ENCODE assay signal across 22 cellular contexts in the genomic region with DNA sequence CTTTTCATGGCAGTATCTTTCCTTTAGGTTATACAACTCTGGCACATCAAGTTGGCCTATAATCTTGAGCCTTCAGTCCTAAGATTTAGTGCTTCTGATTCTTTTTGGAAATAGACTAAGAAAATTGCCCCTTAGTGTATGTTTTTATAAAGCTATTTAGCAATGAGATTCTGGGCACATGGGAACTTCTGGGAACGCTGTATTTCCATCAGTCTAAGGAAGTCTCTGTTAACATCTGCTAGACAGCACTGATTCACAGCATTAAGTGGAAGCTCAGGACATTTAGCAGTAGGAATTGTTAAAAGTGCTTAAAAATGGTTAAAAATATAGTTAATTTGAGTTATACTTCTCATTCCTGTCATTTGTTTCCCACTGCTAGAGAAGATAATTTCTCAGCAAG.
DNase-seq lines count a peak whose midpoint lies in the region; ATAC-seq and TF ChIP-seq lines count a peak whose summit lies in the region.
"Had no signal": no experiment of that assay in that cellular context is flagged by ENCODE, and none has a peak within 500 bp of the region (broad histone marks: within the 10 kb centered on the region; RNA-seq: fewer than 3 reads in every experiment).

No MANE protein-coding gene starts in this region.

- peaks cover 4% of the 10 kb centered on the region for H3K9me3 Mint-ChIP-seq in glutamatergic neuron (ENCODE audit: unreplicated experiment)
- H3K9me3 Mint-ChIP-seq in natural killer cell treated with Interleukin-12 subunit alpha and Interleukin-12 subunit beta and Interleukin-15 and Interleukin-18, amount 100 ng/mL, for 72 hours: peaks cover 8% of the 10 kb centered on the region

- no peak for ATAC-seq in HG02981 (IDR thresholded peaks at IDR 0.05; ENCODE audit: unreplicated experiment)
- ATAC-seq in natural killer cell treated with Interleukin-12 subunit alpha and Interleukin-12 subunit beta and Interleukin-15 and Interleukin-18, amount 100 ng/mL, for 72 hours: no peak

- H3K36me3 Mint-ChIP-seq in glutamatergic neuron (ENCODE audit: unreplicated experiment): no peaks in the 10 kb centered on the region
- H3K36me3 Mint-ChIP-seq in natural killer cell treated with Interleukin-12 subunit alpha and Interleukin-12 subunit beta and Interleukin-15 and Interleukin-18, amount 100 ng/mL, for 72 hours: no peaks in the 10 kb centered on the region
- H3K36me3 Mint-ChIP-seq: CD4-positive, alpha-beta memory T cell; IgD-negative memory B cell had no signal

- H3K27me3 Mint-ChIP-seq in glutamatergic neuron (ENCODE audit: unreplicated experiment): no peaks in the 10 kb centered on the region
- no peaks in the 10 kb centered on the region for H3K27me3 Mint-ChIP-seq in natural killer cell treated with Interleukin-12 subunit alpha and Interleukin-12 subunit beta and Interleukin-15 and Interleukin-18, amount 100 ng/mL, for 72 hours
- H3K27me3 Mint-ChIP-seq: CD4-positive, alpha-beta memory T cell; IgD-negative memory B cell had no signal

- H3K4me3 Mint-ChIP-seq in glutamatergic neuron (ENCODE audit: unreplicated experiment): no peak overlapping the region
- H3K4me3 Mint-ChIP-seq in natural killer cell treated with Interleukin-12 subunit alpha and Interleukin-12 subunit beta and Interleukin-15 and Interleukin-18, amount 100 ng/mL, for 72 hours: no peak overlapping the region
- H3K4me3 Mint-ChIP-seq: CD4-positive, alpha-beta memory T cell; IgD-negative memory B cell had no signal

- peaks cover 27% of the 10 kb centered on the region for H3K4me1 Mint-ChIP-seq in glutamatergic neuron (ENCODE audit: low read depth, unreplicated experiment)
- no peaks in the 10 kb centered on the region for H3K4me1 Mint-ChIP-seq in natural killer cell treated with Interleukin-12 subunit alpha and Interleukin-12 subunit beta and Interleukin-15 and Interleukin-18, amount 100 ng/mL, for 72 hours (ENCODE audit: low read depth in 2 of 2)
- H3K4me1 Mint-ChIP-seq: CD4-positive, alpha-beta memory T cell; IgD-negative memory B cell had no signal

- peak overlapping the region; percentile 3 for H3K27ac Mint-ChIP-seq in glutamatergic neuron (ENCODE audit: unreplicated experiment)
- no peak overlapping the region for H3K27ac Mint-ChIP-seq in natural killer cell treated with Interleukin-12 subunit alpha and Interleukin-12 subunit beta and Interleukin-15 and Interleukin-18, amount 100 ng/mL, for 72 hours
- H3K27ac Mint-ChIP-seq: IgD-negative memory B cell had no signal

- no peak overlapping the region for H3K4me3 ChIP-seq in AG09309 (ENCODE audit: control insufficient read depth, low read depth, low read length)
- H3K4me3 ChIP-seq in choroid plexus epithelial cell (ENCODE audit: low read depth, low read length): no peak overlapping the region
- H3K4me3 ChIP-seq: BLaER1, SK-N-MC had no signal

- peak; percentile 23 for DNase-seq in AG09309 (ENCODE audit: low read depth)
- DNase-seq in LHCN-M2 (ENCODE audit: low read depth): peak; percentile 29
- DNase-seq in choroid plexus epithelial cell (ENCODE audit: low read depth): peak; percentile 50
- no peak for DNase-seq in glutamatergic neuron
- no peak for DNase-seq in activated CD4-positive, alpha-beta T cell treated with anti-CD3 and anti-CD28 coated beads for 48 hours
- DNase-seq in natural killer cell treated with Interleukin-12 subunit alpha and Interleukin-12 subunit beta and Interleukin-15 and Interleukin-18, amount 100 ng/mL, for 72 hours (ENCODE audit: low spot score): no peak
- no peak for DNase-seq in NCI-H2029 (lab: John Stamatoyannopoulos, UW)
- DNase-seq: 8988T; CD4-positive, alpha-beta memory T cell; DMS53; H7; Karpas-422; NCI-H1105; NCI-H1694; NCI-H2107; NCI-H510A; NCI-H748 treated with DMSO at 0.1 percent for 48 hours; Right ventricle myocardium superior had no signal

- TF ChIP-seq CTCF in AG09309 (IDR thresholded peaks at IDR 0.05; ENCODE audit: control insufficient read depth, insufficient read depth, low read depth, low read length, missing control alignments) (no peak), choroid plexus epithelial cell (conservative IDR thresholded peaks at IDR 0.05; ENCODE audit: low read depth, low read length) (no peak), glutamatergic neuron (IDR thresholded peaks at IDR 0.05; ENCODE audit: partially characterized antibody, unreplicated experiment) (no peak)

Comparison
In these comparisons a context has a peak if more than half of its experiments do, and no peak if none do; other contexts are left out.
1. DNase-seq: peak in AG09309 (single experiment), LHCN-M2 (single experiment) and choroid plexus epithelial cell (single experiment); none in glutamatergic neuron (single experiment), activated CD4-positive, alpha-beta T cell treated with anti-CD3 and anti-CD28 coated beads for 48 hours (single experiment), natural killer cell treated with Interleukin-12 subunit alpha and Interleukin-12 subunit beta and Interleukin-15 and Interleukin-18, amount 100 ng/mL, for 72 hours (single experiment) and NCI-H2029 (single experiment).